9 cellular contexts compared by ENCODE assay signal in genomic region chr9:73183917-73184861, GRCh38. TPM values are rescaled to one million over a fixed set of nuclear protein-coding genes. Genes with fewer than 3 reads are reported as not detected.
DNase-seq lines count a peak whose midpoint lies in the region; ATAC-seq, FAIRE-seq and TF ChIP-seq lines count a peak whose summit lies in the region.
"Had no signal": no experiment of that assay in that cellular context is flagged by ENCODE, and none has a peak within 500 bp of the region (broad histone marks: within the 10 kb centered on the region; RNA-seq: fewer than 3 reads in every experiment).

No MANE protein-coding gene starts in this region.

- H3K4me3 ChIP-seq in SK-N-SH (ENCODE audit: low read depth in 2 of 2, low read length in 1 of 2): no peak overlapping the region; a peak in 1 of 4 replicates
- H3K4me3 ChIP-seq: skin epidermis had no signal

- H3K4me1 ChIP-seq in SK-N-SH (ENCODE audit: control insufficient read depth in 1 of 2, insufficient read depth in 2 of 2, low read depth in 1 of 2, low read length in 1 of 2): peaks cover 0 to 29% of the 10 kb centered on the region in 2 experiments; a peak in 2 of 4 replicates

- H3K27me3 ChIP-seq in SK-N-SH (ENCODE audit: insufficient read depth): no peaks in the 10 kb centered on the region

- ATAC-seq in SK-N-SH treated with all-trans-retinoic acid at 6 μM for 48 hours: no peak; the same call in 2 of the 3 replicates
- ATAC-seq in HG02840 (IDR thresholded peaks at IDR 0.05; ENCODE audit: low FRiP score, unreplicated experiment): no peak
- no peak for ATAC-seq in GM21515 (IDR thresholded peaks at IDR 0.05; ENCODE audit: unreplicated experiment)

- H3K9me3 ChIP-seq in SK-N-SH: no peaks in the 10 kb centered on the region

- no peaks in the 10 kb centered on the region for H3K79me2 ChIP-seq in SK-N-SH (ENCODE audit: insufficient read depth)

- peak; percentile 63 for TF ChIP-seq CTCF in SK-N-SH (IDR thresholded peaks at IDR 0.05)

- CTCF ChIA-PET in SK-N-SH (lab: Yijun Ruan, JAX): interaction anchor here (0.7 to 1.6 kb wide), 6 partner anchors 10 to 358 kb away, joined by 3 to 6 read pairs (median 3); no protein-coding TSS in a partner anchor

- TF ChIP-seq POLR2A in GM12892 (IDR thresholded peaks at IDR 0.05; ENCODE audit: low read depth, low read length): no peak

- no peak overlapping the region for H3K9ac ChIP-seq in SK-N-SH

- TF ChIP-seq RAD21 in SK-N-SH (IDR thresholded peaks at IDR 0.05; ENCODE audit: low read length): peak; percentile 67

- 13% methylated on average over 2 of the region's 3 CpGs for WGBS in SK-N-SH (ENCODE audit: low lambda C conversion rate)

- FAIRE-seq in GM12892 (lab: Jason Lieb, UNC): no peak

- H3K36me3 ChIP-seq in SK-N-SH (replicated peaks in 1 of 2; ENCODE audit: control insufficient read depth in 1 of 2, insufficient read depth in 2 of 2, low read length in 1 of 2): no peaks in the 10 kb centered on the region

- no peaks in the 10 kb centered on the region for H3K9me2 ChIP-seq in SK-N-SH

- no peaks in the 10 kb centered on the region for H4K20me1 ChIP-seq in SK-N-SH (ENCODE audit: insufficient read depth)

- no peak overlapping the region for H3K4me2 ChIP-seq in SK-N-SH

- H3F3A ChIP-seq in SK-N-SH (replicated peaks; ENCODE audit: insufficient read depth): peaks cover 10% of the 10 kb centered on the region

- DNase-seq in SK-N-SH (no peak), NCI-H1105 treated with DMSO at 0.1 percent for 48 hours (lab: John Stamatoyannopoulos, UW) (peak; percentile 55), amniotic epithelial cell (ENCODE audit: low read depth) (peak; percentile 51), left kidney (ENCODE audit: low read depth, low spot score) (peak; percentile 59), GM12892 (ENCODE audit: insufficient read length) (no peak)

- TF ChIP-seq EP300 in SK-N-SH (IDR thresholded peaks at IDR 0.05; ENCODE audit: borderline replicate concordance in 1 of 2, low read depth in 1 of 2, low read length in 1 of 2): no peak

- POLR2A ChIA-PET in SK-N-SH (lab: Yijun Ruan, JAX): no interaction called here

- H3K27ac ChIP-seq in SK-N-SH (ENCODE audit: low read depth in 2 of 2, low read length in 1 of 2): no peak overlapping the region
- H3K27ac ChIP-seq: skin epidermis had no signal

- H2AFZ ChIP-seq in SK-N-SH (ENCODE audit: low read depth): no peak overlapping the region

TF ChIP-seq in SK-N-SH, 30 proteins besides CTCF, POLR2A, EP300 and RAD21:
- TF ChIP-seq, protein P1, sequence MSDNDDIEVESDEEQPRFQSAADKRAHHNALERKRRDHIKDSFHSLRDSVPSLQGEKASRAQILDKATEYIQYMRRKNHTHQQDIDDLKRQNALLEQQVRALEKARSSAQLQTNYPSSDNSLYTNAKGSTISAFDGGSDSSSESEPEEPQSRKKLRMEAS (IDR thresholded peaks at IDR 0.05; ENCODE audit: low read depth): no peak
- TF ChIP-seq PBX3 (IDR thresholded peaks at IDR 0.05) (no peak), FOXM1 (IDR thresholded peaks at IDR 0.05; ENCODE audit: low read depth) (no peak), TCF12 (IDR thresholded peaks at IDR 0.05) (no peak), CHD2 (IDR thresholded peaks at IDR 0.05; ENCODE audit: low read length, partially characterized antibody) (no peak), EZH2phosphoT487 (IDR thresholded peaks at IDR 0.05; ENCODE audit: borderline replicate concordance, low read depth) (no peak)
- TF ChIP-seq, protein P2, sequence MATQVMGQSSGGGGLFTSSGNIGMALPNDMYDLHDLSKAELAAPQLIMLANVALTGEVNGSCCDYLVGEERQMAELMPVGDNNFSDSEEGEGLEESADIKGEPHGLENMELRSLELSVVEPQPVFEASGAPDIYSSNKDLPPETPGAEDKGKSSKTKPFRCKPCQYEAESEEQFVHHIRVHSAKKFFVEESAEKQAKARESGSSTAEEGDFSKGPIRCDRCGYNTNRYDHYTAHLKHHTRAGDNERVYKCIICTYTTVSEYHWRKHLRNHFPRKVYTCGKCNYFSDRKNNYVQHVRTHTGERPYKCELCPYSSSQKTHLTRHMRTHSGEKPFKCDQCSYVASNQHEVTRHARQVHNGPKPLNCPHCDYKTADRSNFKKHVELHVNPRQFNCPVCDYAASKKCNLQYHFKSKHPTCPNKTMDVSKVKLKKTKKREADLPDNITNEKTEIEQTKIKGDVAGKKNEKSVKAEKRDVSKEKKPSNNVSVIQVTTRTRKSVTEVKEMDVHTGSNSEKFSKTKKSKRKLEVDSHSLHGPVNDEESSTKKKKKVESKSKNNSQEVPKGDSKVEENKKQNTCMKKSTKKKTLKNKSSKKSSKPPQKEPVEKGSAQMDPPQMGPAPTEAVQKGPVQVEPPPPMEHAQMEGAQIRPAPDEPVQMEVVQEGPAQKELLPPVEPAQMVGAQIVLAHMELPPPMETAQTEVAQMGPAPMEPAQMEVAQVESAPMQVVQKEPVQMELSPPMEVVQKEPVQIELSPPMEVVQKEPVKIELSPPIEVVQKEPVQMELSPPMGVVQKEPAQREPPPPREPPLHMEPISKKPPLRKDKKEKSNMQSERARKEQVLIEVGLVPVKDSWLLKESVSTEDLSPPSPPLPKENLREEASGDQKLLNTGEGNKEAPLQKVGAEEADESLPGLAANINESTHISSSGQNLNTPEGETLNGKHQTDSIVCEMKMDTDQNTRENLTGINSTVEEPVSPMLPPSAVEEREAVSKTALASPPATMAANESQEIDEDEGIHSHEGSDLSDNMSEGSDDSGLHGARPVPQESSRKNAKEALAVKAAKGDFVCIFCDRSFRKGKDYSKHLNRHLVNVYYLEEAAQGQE (IDR thresholded peaks at IDR 0.05; ENCODE audit: low read depth, low read length): no peak

TF ChIP-seq in SK-N-SH treated with all-trans-retinoic acid at 6 μM for 48 hours, 23 proteins besides CTCF, POLR2A, EP300 and RAD21:
- TF ChIP-seq BACH2 (CRISPR knock-in tag; IDR thresholded peaks at IDR 0.05; ENCODE audit: borderline replicate concordance): no peak
- TF ChIP-seq ZNF8 (CRISPR knock-in tag; IDR thresholded peaks at IDR 0.05): no peak
- no peak for TF ChIP-seq PATZ1 (CRISPR knock-in tag; IDR thresholded peaks at IDR 0.05; ENCODE audit: borderline replicate concordance)
- no peak for TF ChIP-seq CSDC2 (CRISPR knock-in tag; IDR thresholded peaks at IDR 0.05)
- no peak for TF ChIP-seq OSR1 (CRISPR knock-in tag; IDR thresholded peaks at IDR 0.05)
- no peak for TF ChIP-seq SNAI2 (CRISPR knock-in tag; IDR thresholded peaks at IDR 0.05)
- no peak for TF ChIP-seq CREB5 (CRISPR knock-in tag; IDR thresholded peaks at IDR 0.05; ENCODE audit: low read depth)

RNA-seq across cellular contexts. Expression of gene ANXA1, which starts 32.5 kb away (rescaled TPM):
- polyA plus RNA-seq in SK-N-SH (2012; rRNA removed): 443 and 608 TPM in 2 replicates
- 640 and 748 TPM in 2 replicates for polyA plus RNA-seq in SK-N-SH (2012; cell fraction: cytosol; rRNA removed)
- 216 and 495 TPM in 2 replicates for polyA plus RNA-seq in SK-N-SH (2012; cell fraction: nucleus; rRNA removed)
- polyA plus RNA-seq in GM12892 (2012; ENCODE audit: missing spikeins): 3.1 TPM

Comparison
In these comparisons a context has a peak if more than half of its experiments do, and no peak if none do; other contexts are left out.
1. DNase-seq: peak in NCI-H1105 treated with DMSO at 0.1 percent for 48 hours (single experiment), amniotic epithelial cell (single experiment) and left kidney (single experiment); none in SK-N-SH (single experiment) and GM12892 (single experiment).